8 cellular contexts compared by ENCODE assay signal in the genomic region with DNA sequence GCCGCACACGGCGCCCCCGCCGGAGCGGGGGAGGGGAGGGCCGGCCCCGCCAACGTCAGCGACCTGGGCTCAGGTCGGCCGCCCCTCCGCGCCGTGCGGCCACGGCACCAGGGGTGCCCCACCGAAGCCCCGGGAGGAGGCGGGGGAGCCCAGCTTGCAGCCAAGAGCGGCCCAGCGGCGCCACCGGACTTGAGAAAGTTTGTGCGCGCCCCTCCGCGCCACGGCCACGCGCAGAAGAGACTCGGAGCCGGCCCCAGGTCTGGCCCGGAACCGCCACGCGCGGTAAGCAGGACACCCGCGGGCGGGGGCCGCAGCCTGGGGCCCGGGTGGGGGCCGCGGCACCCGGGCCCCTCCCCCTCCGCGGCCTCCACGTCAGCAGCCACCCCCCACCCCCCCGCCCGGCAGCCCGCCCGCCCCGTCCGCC. TPM values are rescaled to one million over a fixed set of nuclear protein-coding genes. Genes with fewer than 3 reads are reported as not detected.
DNase-seq lines count a peak whose midpoint lies in the region; ATAC-seq and TF ChIP-seq lines count a peak whose summit lies in the region.

No MANE protein-coding gene starts in this region.

- no peaks in the 10 kb centered on the region for H3K9me3 ChIP-seq in CD8-positive, alpha-beta memory T cell (ENCODE audit: low read length)
- H3K9me3 ChIP-seq in iPS-15b (ENCODE audit: control insufficient read depth, insufficient read depth, low read length) (no peaks in the 10 kb centered on the region), spleen (peaks cover 0 to 7% (median 0%) of the 10 kb centered on the region in 8 donors)

- H3K4me1 Mint-ChIP-seq in CD8-positive, alpha-beta memory T cell, result peaks cover 42 to 65% (median 60%) of the 10 kb centered on the region in 3 donors

- no peak for TF ChIP-seq CTCF in spleen (IDR thresholded peaks at IDR 0.05 in 8 of 11, conservative IDR thresholded peaks at IDR 0.05 in 3 of 11)

- TF ChIP-seq POLR2A in spleen (IDR thresholded peaks at IDR 0.05), result no peak

- peak overlapping the region in 1 of 8 donors; percentile 93 for H3K27ac Mint-ChIP-seq in CD8-positive, alpha-beta memory T cell

- WGBS in spleen, 5 donors, result 0 to 1% (median 0%) methylated on average over 1 to 51 of the region's 55 CpGs

- H3K9me3 Mint-ChIP-seq in CD8-positive, alpha-beta memory T cell, result peaks cover 0 to 3% (median 0%) of the 10 kb centered on the region in 5 donors

- peaks cover 21% of the 10 kb centered on the region for H3K4me1 ChIP-seq in CD8-positive, alpha-beta memory T cell (ENCODE audit: insufficient read depth, low read length)
- H3K4me1 ChIP-seq in iPS-15b (ENCODE audit: control insufficient read depth, insufficient read depth, low read length) (peaks cover 3% of the 10 kb centered on the region), spleen (peaks cover 10 to 63% (median 45%) of the 10 kb centered on the region in 6 donors)

- peak; percentile 39 for ATAC-seq in GM21381 (IDR thresholded peaks at IDR 0.05; ENCODE audit: unreplicated experiment)
- ATAC-seq in GM21447 (IDR thresholded peaks at IDR 0.05; ENCODE audit: unreplicated experiment), result no peak

- peak in 2 of 5 donors; percentile 23 to 54 for DNase-seq in CD8-positive, alpha-beta memory T cell
- DNase-seq in LHCN-M2 (ENCODE audit: low read depth), result peak; percentile 17
- peak; percentile 88 for DNase-seq in spleen
- DNase-seq in GF-D8 (lab: John Stamatoyannopoulos, UW), result no peak

- peak overlapping the region; percentile 27 for H3K9ac ChIP-seq in iPS-15b (ENCODE audit: low read depth, low read length)

- H3K36me3 Mint-ChIP-seq in CD8-positive, alpha-beta memory T cell, result peaks cover 0 to 26% (median 2%) of the 10 kb centered on the region in 3 donors

- intact Hi-C loops in spleen (cut with DNase I; ENCODE audit: low total_unique reads), result loop anchor here (10.0 kb wide), 1 partner anchor 62 kb away; no protein-coding TSS in a partner anchor

- peak overlapping the region; percentile 60 for H3K4me3 ChIP-seq in CD8-positive, alpha-beta memory T cell (ENCODE audit: low read length)
- H3K4me3 ChIP-seq in iPS-15b (ENCODE audit: low read depth, low read length), result peak overlapping the region; percentile 53
- peak overlapping the region; percentile 76 to 97 (median 84) for H3K4me3 ChIP-seq in spleen

- CTCF ChIA-PET in CD8-positive, alpha-beta memory T cell (lab: Charles Lee), result no interaction called here

- peak overlapping the region in 2 of 7 donors; percentile 25 to 66 for H3K4me3 Mint-ChIP-seq in CD8-positive, alpha-beta memory T cell

- H3K36me3 ChIP-seq in CD8-positive, alpha-beta memory T cell (ENCODE audit: insufficient read depth, low read length), result peaks cover 4% of the 10 kb centered on the region
- H3K36me3 ChIP-seq in iPS-15b (ENCODE audit: control insufficient read depth, insufficient read depth, low read length), result peaks cover 4% of the 10 kb centered on the region
- peaks cover 0 to 18% (median 2%) of the 10 kb centered on the region in 6 donors for H3K36me3 ChIP-seq in spleen

- H3K27me3 Mint-ChIP-seq in CD8-positive, alpha-beta memory T cell, result peaks cover 0 to 2% of the 10 kb centered on the region in 2 donors

- no peaks in the 10 kb centered on the region for H3K27me3 ChIP-seq in CD8-positive, alpha-beta memory T cell (ENCODE audit: insufficient read depth, low read length, poor library complexity, severe bottlenecking)
- no peaks in the 10 kb centered on the region for H3K27me3 ChIP-seq in iPS-15b (ENCODE audit: control insufficient read depth, insufficient read depth, low read length)
- H3K27me3 ChIP-seq in spleen (replicated peaks in 1 of 7), result no peaks in the 10 kb centered on the region

- no peak overlapping the region for H3K27ac ChIP-seq in CD8-positive, alpha-beta memory T cell (ENCODE audit: low read depth, low read length)
- H3K27ac ChIP-seq in angular gyrus (ENCODE audit: low read depth, low read length) (peak overlapping the region; percentile 74), spleen (peak overlapping the region; percentile 55 to 93 (median 86))

- POLR2A ChIA-PET in CD8-positive, alpha-beta memory T cell (lab: Charles Lee), result interaction anchor here (0.6 kb wide), 1 partner anchor 178 kb away, joined by 3 read pairs; no protein-coding TSS in a partner anchor

RNA-seq across cellular contexts. Expression of a gene that starts 43.2 kb away (rescaled TPM):
- total RNA-seq in CD8-positive, alpha-beta memory T cell, result 100 to 1,000 TPM; 307 to 313 TPM
- polyA plus RNA-seq in CD8-positive, alpha-beta memory T cell, result 70.0 TPM
- total RNA-seq in LHCN-M2 (2014; rRNA removed) (480 and 516 TPM in 2 replicates), spleen (100 to 1,000 TPM; 207 to 333 (median 268) TPM)
- polyA plus RNA-seq in LHCN-M2 (2012), result 438 TPM
- polyA plus RNA-seq in spleen, result 10 to 100 TPM; 46.1 to 63.3 (median 51.4) TPM

RNA-seq across cellular contexts. Expression of a gene that starts 43.4 kb away (rescaled TPM):
- 100 to 1,000 TPM; 301 to 319 TPM for total RNA-seq in CD8-positive, alpha-beta memory T cell
- polyA plus RNA-seq in CD8-positive, alpha-beta memory T cell, result 187 TPM
- total RNA-seq in LHCN-M2 (2014; rRNA removed) (350 and 372 TPM in 2 replicates), spleen (100 to 1,000 TPM; 236 to 350 (median 327) TPM)
- polyA plus RNA-seq in LHCN-M2 (2012), result 226 TPM
- 100 to 1,000 TPM in 2 of 3 donors, 10 to 100 TPM in 1; 90.3 to 164 (median 102) TPM for polyA plus RNA-seq in spleen
